Comparison of ENCODE assay signal across 8 cellular contexts in genomic region chr14:69657961-69658360, GRCh38. TPM values are rescaled to one million over a fixed set of nuclear protein-coding genes. Genes with fewer than 3 reads are reported as not detected.
A peak's percentile ranks its signal among the peaks of the same experiment; 100 is the strongest.
DNase-seq lines count a peak whose midpoint lies in the region; ATAC-seq, FAIRE-seq and TF ChIP-seq lines count a peak whose summit lies in the region.

No MANE protein-coding gene starts in this region.

- peaks cover 59% of the 10 kb centered on the region for H3K36me3 Mint-ChIP-seq in activated CD4-positive, alpha-beta T cell treated with anti-CD3 and anti-CD28 coated beads, Interleukin-2, amount 10 ng/mL, durations not matched to agents 24 days and 14 days (ENCODE audit: low read depth)

- no peaks in the 10 kb centered on the region for H4K20me1 ChIP-seq in K562 (replicated peaks; ENCODE audit: control insufficient read depth, insufficient read depth, low read length)

- POLR2A ChIA-PET in K562 (lab: Yijun Ruan, JAX): interaction anchor here (0.9 to 1.2 kb wide), 2 partner anchors 9 to 114 kb away, joined by 3 to 6 read pairs; no protein-coding TSS in a partner anchor

- H3K9me3 ChIP-seq in K562 (replicated peaks; ENCODE audit: control insufficient read depth, insufficient read depth, low read depth, low read length) (no peaks in the 10 kb centered on the region), transverse colon (no peaks in the 10 kb centered on the region)

- no peaks in the 10 kb centered on the region for H3K9me3 Mint-ChIP-seq in activated CD4-positive, alpha-beta T cell treated with anti-CD3 and anti-CD28 coated beads, Interleukin-2, amount 10 ng/mL, durations not matched to agents 24 days and 14 days

- in situ Hi-C loops in K562 (cut with MboI) (no loop called here), transverse colon (cut with MboI; ENCODE audit: low pct_ligation_motif_present in 1 of 4, low pct_unique_long_range_greater_than_20kb in 1 of 4, low sequenced_read_pairs in 3 of 4) (no loop called here)

- TF ChIP-seq EP300 in K562 (IDR thresholded peaks at IDR 0.05; ENCODE audit: low read length): no peak
- TF ChIP-seq EP300 in transverse colon (IDR thresholded peaks at IDR 0.05; ENCODE audit: low read depth): no peak

- no peak for TF ChIP-seq CTCF in K562 (IDR thresholded peaks at IDR 0.05 in 2 of 3, conservative IDR thresholded peaks at IDR 0.05 in 1 of 3; ENCODE audit: insufficient read depth in 2 of 3, low read depth in 1 of 3, low read length in 3 of 3)
- no peak for TF ChIP-seq CTCF in transverse colon (IDR thresholded peaks at IDR 0.05)

- no peak overlapping the region for H3K4me3 ChIP-seq in K562
- peak overlapping the region in 1 of 4 donors; percentile 22 for H3K4me3 ChIP-seq in transverse colon

- peaks cover 85% of the 10 kb centered on the region for H3K79me2 ChIP-seq in K562 (ENCODE audit: control insufficient read depth, insufficient read depth, low read length)

- no peak overlapping the region for H2AFZ ChIP-seq in K562 (ENCODE audit: low read depth, low read length)

- no TSS peak for BruUV-seq in K562 (replicated peaks; lab: Mats Ljungman, UMichigan)

- 33% methylated on average over 8 of the region's 9 CpGs for whole genome bisulfite sequencing in K562 (ENCODE audit: insufficient coverage, low coverage, missing lambda C conversion rate)
- WGBS in transverse colon (ENCODE audit: low coverage in 1 of 2), 2 donors: 35 to 57% methylated on average over 5 to 9 of the region's 9 CpGs

- peaks cover 70% of the 10 kb centered on the region for H3K4me1 Mint-ChIP-seq in activated CD4-positive, alpha-beta T cell treated with anti-CD3 and anti-CD28 coated beads, Interleukin-2, amount 10 ng/mL, durations not matched to agents 24 days and 14 days

- peak overlapping the region; percentile 33 to 87 for H3K9ac ChIP-seq in K562 (ENCODE audit: insufficient read depth in 1 of 2, low read depth in 2 of 2, low read length in 2 of 2)

- CTCF ChIA-PET in K562 (lab: Yijun Ruan, JAX; ENCODE audit: low intra/inter-chr PET ratio): no interaction called here

- peak; percentile 43 for ATAC-seq in K562
- peak; percentile 80 for ATAC-seq in left colon
- ATAC-seq in HG03095 (IDR thresholded peaks at IDR 0.05; ENCODE audit: unreplicated experiment): no peak
- ATAC-seq in HG02588 (IDR thresholded peaks at IDR 0.05; ENCODE audit: unreplicated experiment): no peak
- ATAC-seq in HG02981 (IDR thresholded peaks at IDR 0.05; ENCODE audit: unreplicated experiment): no peak

- DNase-seq in activated CD4-positive, alpha-beta T cell treated with anti-CD3 and anti-CD28 coated beads, Interleukin-2, amount 10 ng/mL, durations not matched to agents 24 days and 14 days: no peak
- no peak for DNase-seq in activated CD4-positive, alpha-beta T cell treated with anti-CD3 and anti-CD28 coated beads, Interleukin-2, amount 50 U/mL, for 48 hours
- peak in 1 of 4 experiments; percentile 20 for DNase-seq in K562 (ENCODE audit: extremely low read depth in 1 of 4, low spot score in 3 of 4)
- peak; percentile 71 to 78 for DNase-seq in left colon
- peak; percentile 72 for DNase-seq in transverse colon

- no peaks in the 10 kb centered on the region for H3K9me1 ChIP-seq in K562 (ENCODE audit: control insufficient read depth, insufficient read depth, low read length)

- no peak for TF ChIP-seq RAD21 in K562 (CRISPR knock-in tag; conservative IDR thresholded peaks at IDR 0.05 in 1 of 2, IDR thresholded peaks at IDR 0.05 in 1 of 2)

- intact Hi-C loops in activated CD4-positive, alpha-beta T cell treated with anti-CD3 and anti-CD28 coated beads, Interleukin-2, amount 10 ng/mL, durations not matched to agents 24 days and 14 days (cut with micrococcal nuclease): loop anchor here (2.0 kb wide), 1 partner anchor 15 kb away; no protein-coding TSS in a partner anchor
- intact Hi-C loops in K562 (cut with micrococcal nuclease): no loop called here
- intact Hi-C loops in left colon (cut with DNase I, micrococcal nuclease): no loop called here
- intact Hi-C loops in transverse colon (cut with DNase I; ENCODE audit: low total_unique reads): no loop called here

- H3K27me3 ChIP-seq in K562 (ENCODE audit: control insufficient read depth in 2 of 2, insufficient read depth in 2 of 2, low read length in 2 of 2): no peaks in the 10 kb centered on the region
- no peaks in the 10 kb centered on the region for H3K27me3 ChIP-seq in transverse colon

- peaks cover 11 to 49% of the 10 kb centered on the region in 2 experiments; a peak in 4 of 5 replicates for H3K4me1 ChIP-seq in K562 (replicated peaks in 1 of 2; ENCODE audit: control insufficient read depth in 2 of 2, insufficient read depth in 2 of 2, low read length in 2 of 2)
- H3K4me1 ChIP-seq in transverse colon: peaks cover 38 to 91% (median 49%) of the 10 kb centered on the region in 4 donors

- peak overlapping the region; percentile 90 for H3K27ac Mint-ChIP-seq in activated CD4-positive, alpha-beta T cell treated with anti-CD3 and anti-CD28 coated beads, Interleukin-2, amount 10 ng/mL, durations not matched to agents 24 days and 14 days

- peaks cover 25% of the 10 kb centered on the region; the same call in 2 of the 3 replicates for H3K36me3 ChIP-seq in K562 (ENCODE audit: control insufficient read depth, insufficient read depth, low read length)
- H3K36me3 ChIP-seq in transverse colon: peaks cover 0 to 13% (median 0%) of the 10 kb centered on the region in 4 donors

- TF ChIP-seq POLR2A in K562 (conservative IDR thresholded peaks at IDR 0.05) (no peak), transverse colon (IDR thresholded peaks at IDR 0.05) (peak; percentile 57)

- H3K27ac ChIP-seq in K562 (ENCODE audit: extremely low read depth, low read depth, low read length) (peak overlapping the region; percentile 65), transverse colon (peak overlapping the region; percentile 73 to 83 (median 80))

- peak overlapping the region; percentile 55 for H3K4me2 ChIP-seq in K562 (ENCODE audit: insufficient read depth, low read length)

- FAIRE-seq in K562 (lab: Jason Lieb, UNC): no peak

- H3K27me3 Mint-ChIP-seq in activated CD4-positive, alpha-beta T cell treated with anti-CD3 and anti-CD28 coated beads, Interleukin-2, amount 10 ng/mL, durations not matched to agents 24 days and 14 days: no peaks in the 10 kb centered on the region

- no peak overlapping the region for H3K4me3 Mint-ChIP-seq in activated CD4-positive, alpha-beta T cell treated with anti-CD3 and anti-CD28 coated beads, Interleukin-2, amount 10 ng/mL, durations not matched to agents 24 days and 14 days

TF ChIP-seq in K562, 482 proteins besides CTCF, POLR2A, EP300 and RAD21:
- TF ChIP-seq MEIS2 (IDR thresholded peaks at IDR 0.05; ENCODE audit: partially characterized antibody): peak; percentile 19
- TF ChIP-seq ZFX (CRISPR knock-in tag; IDR thresholded peaks at IDR 0.05): peak; percentile 31; the same call in 1 of the 2 replicates
- no peak for TF ChIP-seq NKRF (IDR thresholded peaks at IDR 0.05; ENCODE audit: borderline replicate concordance)

RNA-seq across cellular contexts. Expression of gene SUSD6, which starts 46.6 kb away (rescaled TPM):
- total RNA-seq in activated CD4-positive, alpha-beta T cell treated with anti-CD3 and anti-CD28 coated beads, Interleukin-2, amount 10 ng/mL, durations not matched to agents 24 days and 14 days: 73.4 and 78.9 TPM in 2 replicates
- 51.2 and 76.5 TPM in 2 replicates for total RNA-seq in K562 (2011; cell fraction: chromatin; rRNA removed; ENCODE audit: low replicate concordance)
- 50.5 and 58.7 TPM in 2 replicates for total RNA-seq in K562 (2011; cell fraction: nucleolus; rRNA removed)
- 56.2 and 57.9 TPM in 2 replicates for total RNA-seq in K562 (2011; cell fraction: nucleoplasm; rRNA removed)
- 3.8 and 4.1 TPM in 2 replicates for total RNA-seq in K562 (2014; rRNA removed)
- total RNA-seq in K562 (2014; rRNA removed; fragmentation: Illumina TruSeq; extraction: Trizol): 5.5 and 5.7 TPM in 2 replicates
- 5.0 and 5.2 TPM in 2 replicates for total RNA-seq in K562 (2015; rRNA removed; fragmentation: Illumina TruSeq; extraction: Trizol)
- total RNA-seq in K562 (2021): 18.4 and 20.7 TPM in 2 replicates
- 13.0 and 25.6 TPM in 2 replicates for polyA plus RNA-seq in K562 (2011; rRNA removed)
- 8.0 and 14.7 TPM in 2 replicates for polyA plus RNA-seq in K562 (2011; cell fraction: cytosol; rRNA removed)
- 63.8 and 68.6 TPM in 2 replicates for polyA plus RNA-seq in K562 (2011; cell fraction: nucleus; rRNA removed)
- polyA plus RNA-seq in K562 (2012): 5.8 and 7.8 TPM in 2 replicates
- 12.2 and 12.3 TPM in 2 replicates for polyA plus RNA-seq in K562 (2014; fragmentation: Illumina TruSeq; extraction: Trizol)
- polyA plus RNA-seq in K562 (2014; fragmentation: Nextera tagmentation; extraction: Ambion mirVana): 1 to 10 TPM; 2.9 to 5.6 TPM
- polyA plus RNA-seq in K562 (2014; rRNA removed): 11.4 and 11.7 TPM in 2 replicates
- polyA minus RNA-seq in K562 (2011; rRNA and poly(A)+ RNA removed): 18.0 and 19.0 TPM in 2 replicates
- polyA minus RNA-seq in K562 (2011; cell fraction: cytosol; rRNA and poly(A)+ RNA removed): 7.5 and 9.8 TPM in 2 replicates
- polyA minus RNA-seq in K562 (2011; cell fraction: nucleus; rRNA and poly(A)+ RNA removed): 15.6 and 35.9 TPM in 2 replicates
- total RNA-seq in left colon: 10 to 100 TPM; 73.8 to 98.9 TPM
- 100 to 1,000 TPM in 2 of 4 donors, 10 to 100 TPM in 2; 29.1 to 159 (median 95.0) TPM for total RNA-seq in transverse colon

Comparison
In these comparisons a context has a peak if more than half of its experiments do, and no peak if none do; other contexts are left out.
1. DNase-seq: peak in left colon (2 of 2) and transverse colon (single experiment); none in activated CD4-positive, alpha-beta T cell treated with anti-CD3 and anti-CD28 coated beads, Interleukin-2, amount 10 ng/mL, durations not matched to agents 24 days and 14 days (single experiment) and activated CD4-positive, alpha-beta T cell treated with anti-CD3 and anti-CD28 coated beads, Interleukin-2, amount 50 U/mL, for 48 hours (0 of 2).
2. ATAC-seq: peak in K562 (single experiment) and left colon (single experiment); none in HG03095 (single experiment), HG02588 (single experiment) and HG02981 (single experiment).